ENCODE assay signal across 8 cellular contexts in genomic region chrX:2928583-2929434, GRCh38. TPM values are rescaled to one million over a fixed set of nuclear protein-coding genes. Genes with fewer than 3 reads are reported as not detected.
A peak's percentile ranks its signal among the peaks of the same experiment; 100 is the strongest.
DNase-seq lines count a peak whose midpoint lies in the region; ATAC-seq, FAIRE-seq and TF ChIP-seq lines count a peak whose summit lies in the region.

TSS of gene ARSD (minus strand) at chrX:2929339. CDS start at chrX:2929275, 64 bp downstream.

- H3K9me3 Mint-ChIP-seq in activated CD4-positive, alpha-beta T cell treated with anti-CD3 and anti-CD28 coated beads, Interleukin-2, amount 10 ng/mL, durations not matched to agents 7 days and 5 days = peaks cover 4% of the 10 kb centered on the region

- in situ Hi-C loops in HepG2 (cut with HindIII; ENCODE audit: extremely low pct_ligation_motif_present, low pct_unique_long_range_greater_than_20kb) = no loop called here

- no peaks in the 10 kb centered on the region for H3K9me2 ChIP-seq in Karpas-422 (replicated peaks; ENCODE audit: insufficient read depth, low read length)

- H3K4me2 ChIP-seq in HepG2 (ENCODE audit: low read depth, low read length) (peak within 1 kb of the TSS; percentile 70), Karpas-422 (ENCODE audit: low read depth, low read length, poor library complexity, severe bottlenecking) (no peak within 1 kb of the TSS)

- TSS peak; percentile 81 for BruUV-seq in HepG2 (replicated peaks; lab: Mats Ljungman, UMichigan)

- POLR2A ChIA-PET in activated CD4-positive, alpha-beta T cell treated with anti-CD3 and anti-CD28 coated beads, Interleukin-2, amount 10 ng/mL, durations not matched to agents 7 days and 5 days (lab: Charles Lee) = no interaction called here
- POLR2A ChIA-PET in HepG2 (lab: Yijun Ruan, JAX) = interaction anchor here (1.1 to 2.4 kb wide), 7 partner anchors 9 to 36 kb away, joined by 3 to 28 read pairs (median 7); a partner anchor contains a TSS

- DNase-seq in DMS53 (lab: John Stamatoyannopoulos, UW) (peak; percentile 89), dermis microvascular lymphatic vessel endothelial cell (ENCODE audit: low read depth in 2 of 2) (peak; percentile 39 to 80), HepG2 (ENCODE audit: low spot score) (peak; percentile 74), Karpas-422 (no peak)
- DNase-seq in activated CD4-positive, alpha-beta T cell treated with anti-CD3 and anti-CD28 coated beads, Interleukin-2, amount 10 ng/mL, durations not matched to agents 7 days and 5 days = peak; percentile 44
- DNase-seq in stimulated activated CD4-positive, alpha-beta T cell treated with anti-CD3 and anti-CD28 coated beads, Interleukin-4, amount 100 ng/mL, for 4 hours = peak; percentile 13 to 21

- H3K4me1 ChIP-seq in HepG2 (ENCODE audit: insufficient read depth, low read length) (no peaks in the 10 kb centered on the region), Karpas-422 (ENCODE audit: low read length) (no peaks in the 10 kb centered on the region)

- H3K27ac ChIP-seq in HepG2 (ENCODE audit: extremely low read length, insufficient read depth, low read length) = peak within 1 kb of the TSS; percentile 99
- H3K27ac ChIP-seq in Karpas-422 (ENCODE audit: low read length) = no peak within 1 kb of the TSS

- H3K79me2 ChIP-seq in HepG2 (ENCODE audit: insufficient read depth, low read length) (no peaks in the 10 kb centered on the region), Karpas-422 (ENCODE audit: low read length) (no peaks in the 10 kb centered on the region)

- H3K27me3 ChIP-seq in HepG2 (ENCODE audit: control insufficient read depth in 1 of 2, insufficient read depth in 2 of 2, low read length in 2 of 2) (no peaks in the 10 kb centered on the region), Karpas-422 (ENCODE audit: low read length) (no peaks in the 10 kb centered on the region)

- TF ChIP-seq EP300 in Ishikawa (IDR thresholded peaks at IDR 0.05; ENCODE audit: borderline replicate concordance) (no peak), HepG2 (IDR thresholded peaks at IDR 0.05; ENCODE audit: low read depth in 2 of 2, low read length in 2 of 2) (no peak), HepG2 (CRISPR knock-in tag; IDR thresholded peaks at IDR 0.05; ENCODE audit: borderline replicate concordance) (no peak)

- H3K4me1 Mint-ChIP-seq in activated CD4-positive, alpha-beta T cell treated with anti-CD3 and anti-CD28 coated beads, Interleukin-2, amount 10 ng/mL, durations not matched to agents 7 days and 5 days = no peaks in the 10 kb centered on the region

- peak within 1 kb of the TSS; percentile 76 for H3K4me3 Mint-ChIP-seq in activated CD4-positive, alpha-beta T cell treated with anti-CD3 and anti-CD28 coated beads, Interleukin-2, amount 10 ng/mL, durations not matched to agents 7 days and 5 days

- TF ChIP-seq POLR2A in HepG2 (IDR thresholded peaks at IDR 0.05; ENCODE audit: insufficient read depth in 1 of 2, low read depth in 2 of 2, low read length in 2 of 2) = peak; percentile 57 to 86

- H3K27ac Mint-ChIP-seq in activated CD4-positive, alpha-beta T cell treated with anti-CD3 and anti-CD28 coated beads, Interleukin-2, amount 10 ng/mL, durations not matched to agents 7 days and 5 days = peak within 1 kb of the TSS; percentile 84

- intact Hi-C loops in HepG2 (cut with micrococcal nuclease; ENCODE audit: unreplicated experiment) = loop anchor here (1.0 to 2.0 kb wide), 2 partner anchors 31 to 34 kb away; no protein-coding TSS in a partner anchor

- H3K4me3 ChIP-seq in HepG2 (replicated peaks in 1 of 3; ENCODE audit: insufficient read depth in 1 of 3, low read depth in 2 of 3, low read length in 3 of 3) (peak within 1 kb of the TSS; percentile 59 to 73 (median 71); a peak in 5 of 6 replicates), Karpas-422 (ENCODE audit: low read length) (no peak within 1 kb of the TSS)

- no peak for FAIRE-seq in HepG2 (lab: Jason Lieb, UNC)

- H3K36me3 ChIP-seq in HepG2 (replicated peaks in 1 of 2; ENCODE audit: control insufficient read depth in 1 of 2, insufficient read depth in 2 of 2, low read length in 2 of 2) (no peaks in the 10 kb centered on the region), Karpas-422 (ENCODE audit: insufficient read depth, low read length) (no peaks in the 10 kb centered on the region)

- H3K9ac ChIP-seq in HepG2 (ENCODE audit: insufficient read depth, low read depth, low read length) (peak within 1 kb of the TSS; percentile 85), Karpas-422 (ENCODE audit: low read length) (no peak within 1 kb of the TSS)

- no peaks in the 10 kb centered on the region for H3K36me3 Mint-ChIP-seq in activated CD4-positive, alpha-beta T cell treated with anti-CD3 and anti-CD28 coated beads, Interleukin-2, amount 10 ng/mL, durations not matched to agents 7 days and 5 days (ENCODE audit: low read depth)

- no peaks in the 10 kb centered on the region for H4K20me1 ChIP-seq in HepG2 (ENCODE audit: insufficient read depth, low read length)
- no peaks in the 10 kb centered on the region for H4K20me1 ChIP-seq in Karpas-422 (ENCODE audit: insufficient read depth, low read depth, low read length)

- peak; percentile 94 for ATAC-seq in GM21576 (IDR thresholded peaks at IDR 0.05; ENCODE audit: unreplicated experiment)
- peak; percentile 87 for ATAC-seq in HepG2

- CTCF ChIA-PET in activated CD4-positive, alpha-beta T cell treated with anti-CD3 and anti-CD28 coated beads, Interleukin-2, amount 10 ng/mL, durations not matched to agents 7 days and 5 days (lab: Charles Lee) = interaction anchor here (1.5 kb wide), 1 partner anchor 9 kb away, joined by 4 read pairs; no protein-coding TSS in a partner anchor
- CTCF ChIA-PET in HepG2 (lab: Yijun Ruan, JAX; ENCODE audit: low intra/inter-chr PET ratio, low total read pairs) = no interaction called here

- no peak within 1 kb of the TSS for H2AFZ ChIP-seq in HepG2 (ENCODE audit: low read length)
- no peak within 1 kb of the TSS for H2AFZ ChIP-seq in Karpas-422 (ENCODE audit: low read length)

- WGBS in HepG2 (ENCODE audit: low lambda C conversion rate) = 0% methylated on average over 16 of the region's 84 CpGs

- no peaks in the 10 kb centered on the region for H3K9me3 ChIP-seq in HepG2 (ENCODE audit: low read length)
- no peaks in the 10 kb centered on the region for H3K9me3 ChIP-seq in Karpas-422 (ENCODE audit: low read length)

- peaks cover 4% of the 10 kb centered on the region for H3K27me3 Mint-ChIP-seq in activated CD4-positive, alpha-beta T cell treated with anti-CD3 and anti-CD28 coated beads, Interleukin-2, amount 10 ng/mL, durations not matched to agents 7 days and 5 days

- no peak for TF ChIP-seq CTCF in HepG2 (CRISPR knock-in tag; IDR thresholded peaks at IDR 0.05)

- TF ChIP-seq RAD21 in Ishikawa (IDR thresholded peaks at IDR 0.05; ENCODE audit: low read depth) (no peak), HepG2 (CRISPR knock-in tag; IDR thresholded peaks at IDR 0.05) (no peak)

TF ChIP-seq in Ishikawa, 13 proteins besides CTCF, POLR2A, EP300 and RAD21 (continues in another document):
- no peak for TF ChIP-seq CEBPB (IDR thresholded peaks at IDR 0.05)
- TF ChIP-seq CREB1 (IDR thresholded peaks at IDR 0.05; ENCODE audit: low read depth) = no peak
- TF ChIP-seq ZBTB7A (IDR thresholded peaks at IDR 0.05; ENCODE audit: low read depth) = peak; percentile 78
- TF ChIP-seq USF1 (IDR thresholded peaks at IDR 0.05) = no peak

TF ChIP-seq in HepG2, 621 proteins besides CTCF, POLR2A, EP300 and RAD21 (continues in another document):
- 0 out of 2 replicates have a peak, but pooled peaks have one; percentile 14 for TF ChIP-seq ZNF777 (CRISPR knock-in tag; IDR thresholded peaks at IDR 0.05)
- TF ChIP-seq ZSCAN31 (CRISPR knock-in tag; IDR thresholded peaks at IDR 0.05; ENCODE audit: low read depth) = 0 out of 2 replicates have a peak, but pooled peaks have one; percentile 32
- peak; percentile 65; the same call in 1 of the 2 replicates for TF ChIP-seq KLF12 (CRISPR knock-in tag; IDR thresholded peaks at IDR 0.05; ENCODE audit: borderline replicate concordance)
- 0 out of 2 replicates have a peak, but pooled peaks have one; percentile 9 for TF ChIP-seq ISL2 (CRISPR knock-in tag; IDR thresholded peaks at IDR 0.05)

RNA-seq across cellular contexts. Expression of gene ARSD, which starts in this region (rescaled TPM):
- 1 to 10 TPM; 2.5 to 2.7 TPM for total RNA-seq in activated CD4-positive, alpha-beta T cell treated with anti-CD3 and anti-CD28 coated beads, Interleukin-2, amount 10 ng/mL, durations not matched to agents 7 days and 5 days
- 16.4 and 29.7 TPM in 2 replicates for total RNA-seq in dermis microvascular lymphatic vessel endothelial cell
- 2.0 and 4.8 TPM in 2 replicates for total RNA-seq in HepG2 (2016; rRNA removed; fragmentation: Illumina TruSeq; extraction: Trizol)
- total RNA-seq in HepG2 (2016; cell fraction: cytosol; rRNA removed; fragmentation: Illumina TruSeq; extraction: Trizol; ENCODE audit: low read depth) = 0.81 and 1.1 TPM in 2 replicates
- 1.7 and 5.2 TPM in 2 replicates for total RNA-seq in HepG2 (2016; cell fraction: insoluble cytoplasmic fraction; rRNA removed; fragmentation: Illumina TruSeq; extraction: Trizol)
- 1.2 and 2.1 TPM in 2 replicates for total RNA-seq in HepG2 (2016; cell fraction: membrane; rRNA removed; fragmentation: Illumina TruSeq; extraction: Trizol)
- total RNA-seq in HepG2 (2016; cell fraction: nucleus; rRNA removed; fragmentation: Illumina TruSeq; extraction: Trizol) = 4.5 and 6.6 TPM in 2 replicates
- polyA plus RNA-seq in HepG2 (2011; rRNA removed) = 6.4 and 6.8 TPM in 2 replicates
- 4.9 and 5.9 TPM in 2 replicates for polyA plus RNA-seq in HepG2 (2011; cell fraction: cytosol; rRNA removed)
- polyA plus RNA-seq in HepG2 (2011; cell fraction: nucleus; rRNA removed) = 7.0 and 9.4 TPM in 2 replicates
- polyA plus RNA-seq in HepG2 (2012) = 5.4 and 5.6 TPM in 2 replicates
- polyA plus RNA-seq in HepG2 (2016; cell fraction: cytosol; fragmentation: Illumina TruSeq; extraction: Trizol; ENCODE audit: low read depth) = 0.72 and 1.0 TPM in 2 replicates
- 1.6 and 2.2 TPM in 2 replicates for polyA plus RNA-seq in HepG2 (2016; cell fraction: insoluble cytoplasmic fraction; fragmentation: Illumina TruSeq; extraction: Trizol; ENCODE audit: low read depth)
- 1.0 and 1.2 TPM in 2 replicates for polyA plus RNA-seq in HepG2 (2016; cell fraction: membrane; fragmentation: Illumina TruSeq; extraction: Trizol; ENCODE audit: low read depth)
- 6.4 and 7.4 TPM in 2 replicates for polyA plus RNA-seq in HepG2 (2016; cell fraction: nucleus; fragmentation: Illumina TruSeq; extraction: Trizol; ENCODE audit: insufficient read depth, low read depth)
- polyA minus RNA-seq in HepG2 (2011; rRNA and poly(A)+ RNA removed; ENCODE audit: low replicate concordance) = 8.9 and 31.5 TPM in 2 replicates
- polyA minus RNA-seq in HepG2 (2011; cell fraction: cytosol; rRNA and poly(A)+ RNA removed) = 7.2 and 7.8 TPM in 2 replicates
- 6.8 and 7.2 TPM in 2 replicates for polyA minus RNA-seq in HepG2 (2011; cell fraction: nucleus; rRNA and poly(A)+ RNA removed)
- not detected in 2 replicates for total RNA-seq in Karpas-422 (2014; rRNA removed; shearing (Covaris generic); ENCODE audit: low replicate concordance)
